Comparison of ENCODE assay signal across 17 cellular contexts in the genomic region with DNA sequence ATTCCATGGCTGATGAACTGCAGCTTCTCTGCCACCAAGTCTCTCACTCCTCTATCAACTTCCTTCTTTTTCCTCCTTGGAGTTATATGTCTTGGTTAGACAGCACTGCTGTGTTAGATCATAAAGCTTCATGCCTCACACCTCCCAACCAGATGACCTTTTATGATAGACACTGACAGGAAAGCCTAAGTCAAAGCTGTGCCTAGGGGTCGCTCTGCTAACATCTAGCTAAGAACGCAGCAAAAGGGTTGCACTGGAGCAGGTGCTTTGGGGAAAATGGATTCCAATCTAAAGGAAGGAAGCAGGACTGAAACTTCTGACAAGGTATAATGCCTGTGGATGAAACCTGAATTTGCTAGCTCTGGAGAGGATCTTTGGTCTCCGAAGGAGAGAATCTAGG.
DNase-seq lines count a peak whose midpoint lies in the region; ATAC-seq and TF ChIP-seq lines count a peak whose summit lies in the region.
"Had no signal": no experiment of that assay in that cellular context is flagged by ENCODE, and none has a peak within 500 bp of the region (broad histone marks: within the 10 kb centered on the region; RNA-seq: fewer than 3 reads in every experiment).

No MANE protein-coding gene starts in this region.

- TF ChIP-seq CTCF in NB4 (IDR thresholded peaks at IDR 0.05; ENCODE audit: low read depth, low read length) (no peak), esophagus muscularis mucosa (IDR thresholded peaks at IDR 0.05) (no peak)

- no peaks in the 10 kb centered on the region for H3K27me3 ChIP-seq in esophagus muscularis mucosa
- H3K27me3 ChIP-seq: SJCRH30 had no signal

- no peaks in the 10 kb centered on the region for H3K9me3 ChIP-seq in esophagus muscularis mucosa
- H3K9me3 ChIP-seq: SJCRH30 had no signal

- no peak overlapping the region for H3K27ac ChIP-seq in esophagus muscularis mucosa (replicated peaks in 1 of 4)
- H3K27ac ChIP-seq: KMS-11, SJCRH30 had no signal

- TF ChIP-seq POLR2A in NB4 (IDR thresholded peaks at IDR 0.05; ENCODE audit: extremely low read depth, insufficient read length) (no peak), esophagus muscularis mucosa (IDR thresholded peaks at IDR 0.05; ENCODE audit: low read depth) (no peak)

- WGBS in esophagus muscularis mucosa = 52% methylated on average over 3 of the region's 3 CpGs

- TF ChIP-seq EP300 in esophagus muscularis mucosa (IDR thresholded peaks at IDR 0.05) = no peak

- H3K4me3 ChIP-seq in NB4 (ENCODE audit: low read depth, low read length) (no peak overlapping the region), esophagus muscularis mucosa (no peak overlapping the region)
- H3K4me3 ChIP-seq: SJCRH30 had no signal

- peak; percentile 11 for ATAC-seq in HG02885 (IDR thresholded peaks at IDR 0.05; ENCODE audit: poor library complexity, unreplicated experiment)
- ATAC-seq in HG02623 (IDR thresholded peaks at IDR 0.05; ENCODE audit: unreplicated experiment) = no peak

- no peaks in the 10 kb centered on the region for H3K4me1 ChIP-seq in esophagus muscularis mucosa
- H3K4me1 ChIP-seq: SJCRH30 had no signal

- intact Hi-C loops in esophagus muscularis mucosa (cut with DNase I) = no loop called here

- H3K36me3 ChIP-seq in esophagus muscularis mucosa = no peaks in the 10 kb centered on the region
- H3K36me3 ChIP-seq: SJCRH30 had no signal

- DNase-seq in NB4 (ENCODE audit: low read depth) (peak; percentile 1), SK-N-DZ (ENCODE audit: low spot score) (peak; percentile 3), iPS-NIHi7 (ENCODE audit: extremely low spot score) (peak; percentile 59), esophagus muscularis mucosa (ENCODE audit: extremely low spot score) (no peak), DMS114 treated with DMSO at 0.1 percent for 48 hours (lab: John Stamatoyannopoulos, UW; ENCODE audit: unreplicated experiment) (no peak)
- DNase-seq: CD4-positive, CD25-positive, alpha-beta regulatory T cell; COR-L47; IMR-90; NCI-H1417; NCI-H187; NCI-H2107; NCI-H69; NK-92 treated with Interleukin-12 subunit alpha and Interleukin-12 subunit beta, amount 100 ng/mL, for 24 hours; SJCRH30 had no signal

Comparison
In these comparisons a context has a peak if more than half of its experiments do, and no peak if none do; other contexts are left out.
1. DNase-seq: peak in NB4 (single experiment), SK-N-DZ (single experiment) and iPS-NIHi7 (single experiment); none in esophagus muscularis mucosa (single experiment) and DMS114 treated with DMSO at 0.1 percent for 48 hours (single experiment).